ENCODE assay signal across 22 cellular contexts in genomic region chr1:234357831-234358230, GRCh38. TPM values are rescaled to one million over a fixed set of nuclear protein-coding genes. Genes with fewer than 3 reads are reported as not detected.
A peak's percentile ranks its signal among the peaks of the same experiment; 100 is the strongest.
DNase-seq lines count a peak whose midpoint lies in the region; ATAC-seq and TF ChIP-seq lines count a peak whose summit lies in the region.
"Had no signal": no experiment of that assay in that cellular context is flagged by ENCODE, and none has a peak within 500 bp of the region (broad histone marks: within the 10 kb centered on the region; RNA-seq: fewer than 3 reads in every experiment).

No MANE protein-coding gene starts in this region.

- no peaks in the 10 kb centered on the region for H3K4me1 ChIP-seq in trophoblast cell (ENCODE audit: control insufficient read depth in 1 of 2, insufficient read depth in 2 of 2, low read length in 2 of 2)
- H3K4me1 ChIP-seq: heart right ventricle, lower lobe of right lung, Peyer's patch, thyroid gland had no signal

- no peak for TF ChIP-seq CTCF in neural cell (IDR thresholded peaks at IDR 0.05; ENCODE audit: poor library complexity, severe bottlenecking)

- ATAC-seq in HG03135 (IDR thresholded peaks at IDR 0.05; ENCODE audit: unreplicated experiment) = no peak
- ATAC-seq: heart right ventricle, lower lobe of right lung had no signal

- H2BK12ac ChIP-seq in trophoblast cell (ENCODE audit: low read length) = no peak overlapping the region

- peak overlapping the region; percentile 1 for H3K4me2 ChIP-seq in neural cell (ENCODE audit: low read length)
- no peak overlapping the region for H3K4me2 ChIP-seq in trophoblast cell (ENCODE audit: low read length)
- H3K4me2 ChIP-seq: smooth muscle cell had no signal

- H3K9ac ChIP-seq in neural cell (ENCODE audit: low read length) (no peak overlapping the region), trophoblast cell (ENCODE audit: low read length) (no peak overlapping the region)

- H3K36me3 ChIP-seq in neural cell (ENCODE audit: insufficient read depth, low read length) (no peaks in the 10 kb centered on the region), trophoblast cell (ENCODE audit: control insufficient read depth in 1 of 2, insufficient read depth in 2 of 2, low read length in 2 of 2) (no peaks in the 10 kb centered on the region)
- H3K36me3 ChIP-seq: heart right ventricle, lower lobe of right lung, Peyer's patch, thyroid gland had no signal

- no peak for DNase-seq in activated naive CD4-positive, alpha-beta T cell treated with Interleukin-2 at 50 U/mL for 16 hours
- DNase-seq in NCI-H2227 treated with DMSO at 0.1 percent for 48 hours (lab: John Stamatoyannopoulos, UW) (peak; percentile 48), trophoblast cell (no peak), cerebellum (ENCODE audit: low spot score) (no peak)
- no peak for DNase-seq in activated naive CD8-positive, alpha-beta T cell treated with anti-CD3 and anti-CD28 coated beads for 36 hours
- DNase-seq: activated CD4-positive, CD25-positive, alpha-beta regulatory T cell; activated CD8-positive, alpha-beta memory T cell treated with anti-CD3 and anti-CD28 coated beads, Interleukin-2, amount 50 U/mL, for 48 hours; amniotic stem cell; Calu3; caudate nucleus; effector CD8-positive, alpha-beta T cell; heart right ventricle; IMR-90; lower lobe of right lung; NCI-H748 treated with DMSO at 0.1 percent for 48 hours; Peyer's patch; thyroid gland had no signal

- no peaks in the 10 kb centered on the region for H3K27me3 Mint-ChIP-seq in activated naive CD4-positive, alpha-beta T cell treated with anti-CD3 and anti-CD28 coated beads, Interleukin-2, amount 50 U/mL, for 24 hours
- peaks cover 8% of the 10 kb centered on the region for H3K27me3 Mint-ChIP-seq in activated naive CD8-positive, alpha-beta T cell treated with anti-CD3 and anti-CD28 coated beads for 36 hours
- H3K27me3 Mint-ChIP-seq: progenitor cell of endocrine pancreas had no signal

- no peak overlapping the region for H4K8ac ChIP-seq in trophoblast cell (ENCODE audit: low read depth, low read length)

- TF ChIP-seq RAD21 in neural cell (conservative IDR thresholded peaks at IDR 0.05) = no peak

- no peaks in the 10 kb centered on the region for H3K79me1 ChIP-seq in trophoblast cell (ENCODE audit: low read length)

- H2AFZ ChIP-seq in neural cell (ENCODE audit: low read depth, low read length) (no peak overlapping the region), trophoblast cell (ENCODE audit: insufficient read depth, low read length, poor library complexity) (no peak overlapping the region)

- H2BK120ac ChIP-seq in trophoblast cell (ENCODE audit: insufficient read depth, low read length, poor library complexity) = no peak overlapping the region

- H3K27me3 ChIP-seq in neural cell (ENCODE audit: insufficient read depth, low read depth, low read length) (peaks cover 3% of the 10 kb centered on the region), trophoblast cell (ENCODE audit: insufficient read depth, low read length) (no peaks in the 10 kb centered on the region)
- H3K27me3 ChIP-seq: Peyer's patch, thyroid gland had no signal

- peaks cover 7% of the 10 kb centered on the region for H3K4me1 Mint-ChIP-seq in activated naive CD4-positive, alpha-beta T cell treated with anti-CD3 and anti-CD28 coated beads, Interleukin-2, amount 50 U/mL, for 24 hours
- peaks cover 22% of the 10 kb centered on the region for H3K4me1 Mint-ChIP-seq in activated naive CD8-positive, alpha-beta T cell treated with anti-CD3 and anti-CD28 coated beads for 36 hours

- TF ChIP-seq EP300 in neural cell (conservative IDR thresholded peaks at IDR 0.05; ENCODE audit: poor library complexity, severe bottlenecking) = peak; percentile 76

- H4K12ac ChIP-seq in trophoblast cell (ENCODE audit: low read depth, low read length) = no peak overlapping the region

- H3K27ac Mint-ChIP-seq in activated naive CD4-positive, alpha-beta T cell treated with anti-CD3 and anti-CD28 coated beads, Interleukin-2, amount 50 U/mL, for 24 hours = no peak overlapping the region
- H3K27ac Mint-ChIP-seq in activated naive CD8-positive, alpha-beta T cell treated with anti-CD3 and anti-CD28 coated beads for 36 hours = peak overlapping the region; percentile 72
- H3K27ac Mint-ChIP-seq: progenitor cell of endocrine pancreas had no signal

- H4K20me1 ChIP-seq in neural cell (ENCODE audit: insufficient read depth) = no peaks in the 10 kb centered on the region

- H3F3A ChIP-seq in neural cell (ENCODE audit: insufficient read depth, low read length, poor library complexity, severe bottlenecking) = no peaks in the 10 kb centered on the region

- H3K79me2 ChIP-seq in neural cell (replicated peaks; ENCODE audit: insufficient read depth, low read length) = no peaks in the 10 kb centered on the region
- H3K79me2 ChIP-seq in trophoblast cell (ENCODE audit: control insufficient read depth, insufficient read depth, low read length, poor library complexity) = no peaks in the 10 kb centered on the region

- peaks cover 1% of the 10 kb centered on the region for H3K36me3 Mint-ChIP-seq in activated naive CD4-positive, alpha-beta T cell treated with anti-CD3 and anti-CD28 coated beads, Interleukin-2, amount 50 U/mL, for 24 hours
- peaks cover 14% of the 10 kb centered on the region for H3K36me3 Mint-ChIP-seq in activated naive CD8-positive, alpha-beta T cell treated with anti-CD3 and anti-CD28 coated beads for 36 hours

- peak overlapping the region; percentile 89 for H3K4me3 Mint-ChIP-seq in activated naive CD4-positive, alpha-beta T cell treated with anti-CD3 and anti-CD28 coated beads, Interleukin-2, amount 50 U/mL, for 24 hours
- peak overlapping the region; percentile 87 for H3K4me3 Mint-ChIP-seq in activated naive CD8-positive, alpha-beta T cell treated with anti-CD3 and anti-CD28 coated beads for 36 hours

- H3K4ac ChIP-seq in trophoblast cell (ENCODE audit: low read depth, low read length) = no peak overlapping the region

- H3K27ac ChIP-seq in neural cell (ENCODE audit: low read length) = peak overlapping the region; percentile 15
- H3K27ac ChIP-seq in trophoblast cell (ENCODE audit: low read depth, low read length) = no peak overlapping the region
- H3K27ac ChIP-seq: heart right ventricle, thyroid gland had no signal

- H3K9me3 ChIP-seq in neural cell (ENCODE audit: low read length) = no peaks in the 10 kb centered on the region
- no peaks in the 10 kb centered on the region for H3K9me3 ChIP-seq in trophoblast cell (ENCODE audit: insufficient read depth, low read depth, low read length)
- H3K9me3 ChIP-seq: lower lobe of right lung, Peyer's patch, thyroid gland had no signal

- no peak overlapping the region for H3K18ac ChIP-seq in trophoblast cell (ENCODE audit: low read length)

- H3K9me2 ChIP-seq in neural cell (ENCODE audit: insufficient read depth, low read length) = no peaks in the 10 kb centered on the region

- H2AK5ac ChIP-seq in trophoblast cell (ENCODE audit: low read length) = no peak overlapping the region

- no peak overlapping the region for H2BK5ac ChIP-seq in trophoblast cell (ENCODE audit: low read depth, low read length, poor library complexity)

- H3K23ac ChIP-seq in trophoblast cell (ENCODE audit: low read length) = no peak overlapping the region

- no peak overlapping the region for H4K91ac ChIP-seq in trophoblast cell (ENCODE audit: low read depth, low read length)

- no peak overlapping the region for H3K4me3 ChIP-seq in neural cell (ENCODE audit: low read length)
- H3K4me3 ChIP-seq in trophoblast cell (ENCODE audit: low read depth, low read length) = no peak overlapping the region
- H3K4me3 ChIP-seq: smooth muscle cell had no signal

- no peaks in the 10 kb centered on the region for H3K9me3 Mint-ChIP-seq in activated naive CD4-positive, alpha-beta T cell treated with anti-CD3 and anti-CD28 coated beads, Interleukin-2, amount 50 U/mL, for 24 hours
- H3K9me3 Mint-ChIP-seq in activated naive CD8-positive, alpha-beta T cell treated with anti-CD3 and anti-CD28 coated beads for 36 hours = no peaks in the 10 kb centered on the region

- H3K14ac ChIP-seq in trophoblast cell (ENCODE audit: low read length) = no peak overlapping the region

TF ChIP-seq in neural cell, 6 proteins besides CTCF, POLR2A, EP300 and RAD21:
- no peak for TF ChIP-seq SMC3 (conservative IDR thresholded peaks at IDR 0.05; ENCODE audit: poor library complexity)
- TF ChIP-seq POLR2AphosphoS5 (IDR thresholded peaks at IDR 0.05) = peak; percentile 59

RNA-seq across cellular contexts. Expression of gene COA6, which starts 15.4 kb away (rescaled TPM):
- total RNA-seq in activated naive CD8-positive, alpha-beta T cell treated with anti-CD3 and anti-CD28 coated beads for 36 hours = 10 to 100 TPM; 60.0 to 63.7 TPM
- 42.6 and 48.3 TPM in 2 replicates for polyA plus RNA-seq in neural cell
- polyA minus RNA-seq in neural cell = 20.0 and 20.8 TPM in 2 replicates
- 35.9 and 36.7 TPM in 2 replicates for polyA plus RNA-seq in trophoblast cell (2013)
- 10.7 TPM for total RNA-seq in cerebellum
